ENCODE assay signal across 15 cellular contexts in the genomic region with DNA sequence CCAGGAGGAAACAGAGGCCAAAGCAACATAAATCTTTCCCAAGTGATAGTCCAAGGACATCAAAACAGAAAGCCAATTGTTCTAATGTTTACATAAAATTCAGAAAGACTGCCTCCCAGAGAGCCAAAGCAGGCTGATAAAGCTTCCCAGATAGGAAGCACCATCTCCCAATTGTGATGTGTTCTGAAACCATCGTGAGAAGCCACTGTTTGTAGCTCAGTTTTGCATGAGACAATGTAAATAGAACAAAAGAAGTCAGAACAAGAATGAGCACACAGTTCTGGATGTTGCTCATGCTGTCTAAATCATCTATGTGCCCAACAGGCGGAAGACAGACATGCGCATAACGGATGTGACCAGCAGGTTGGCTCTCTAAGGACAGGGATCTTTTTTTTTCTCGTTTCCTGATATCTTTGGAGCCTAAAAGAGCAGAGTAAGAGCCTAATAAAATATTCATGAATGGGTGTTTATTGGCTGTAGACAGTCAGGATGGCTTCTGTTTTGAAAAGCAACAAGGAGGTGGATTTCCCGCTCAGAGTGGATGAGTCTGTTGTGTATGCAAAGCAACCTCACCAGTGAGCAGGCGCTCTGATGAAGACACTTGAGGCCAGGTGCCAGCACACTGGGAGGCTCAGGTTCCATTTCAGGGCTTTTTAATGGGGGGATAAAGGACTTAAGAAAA.
A peak's percentile ranks its signal among the peaks of the same experiment; 100 is the strongest.
DNase-seq lines count a peak whose midpoint lies in the region; ATAC-seq lines count a peak whose summit lies in the region.
"Had no signal": no experiment of that assay in that cellular context is flagged by ENCODE, and none has a peak within 500 bp of the region (broad histone marks: within the 10 kb centered on the region; RNA-seq: fewer than 3 reads in every experiment).

No MANE protein-coding gene starts in this region.

- H3K4me1 Mint-ChIP-seq in CD8-positive, alpha-beta memory T cell: no peaks in the 10 kb centered on the region
- H3K4me1 Mint-ChIP-seq: naive thymus-derived CD4-positive, alpha-beta T cell had no signal

- H3K4me3 Mint-ChIP-seq in CD8-positive, alpha-beta memory T cell: no peak overlapping the region
- H3K4me3 Mint-ChIP-seq: naive thymus-derived CD4-positive, alpha-beta T cell; stimulated activated naive CD8-positive, alpha-beta T cell treated with anti-CD3 and anti-CD28 coated beads, Interleukin-15, Interleukin-2, amounts not matched to agents 100 ng/mL and 50 ng/mL, for 24 hours had no signal

- H3K4me1 ChIP-seq in CD8-positive, alpha-beta memory T cell (ENCODE audit: insufficient read depth, low read length): no peaks in the 10 kb centered on the region
- H3K4me1 ChIP-seq: SJCRH30 had no signal

- H3K9me3 Mint-ChIP-seq in CD8-positive, alpha-beta memory T cell: peaks cover 0 to 6% (median 3%) of the 10 kb centered on the region in 5 donors

- no peaks in the 10 kb centered on the region for H3K27me3 ChIP-seq in CD8-positive, alpha-beta memory T cell (ENCODE audit: insufficient read depth, low read length, poor library complexity, severe bottlenecking)
- H3K27me3 ChIP-seq: SJCRH30 had no signal

- H3K9me3 ChIP-seq in CD8-positive, alpha-beta memory T cell (ENCODE audit: low read length): no peaks in the 10 kb centered on the region
- H3K9me3 ChIP-seq: SJCRH30 had no signal

- no peak overlapping the region for H3K4me3 ChIP-seq in CD8-positive, alpha-beta memory T cell (ENCODE audit: low read length)
- H3K4me3 ChIP-seq: coronary artery, SJCRH30 had no signal

- no peak for ATAC-seq in HG02678 (IDR thresholded peaks at IDR 0.05; ENCODE audit: unreplicated experiment)
- ATAC-seq: naive thymus-derived CD4-positive, alpha-beta T cell had no signal

- no peaks in the 10 kb centered on the region for H3K36me3 Mint-ChIP-seq in CD8-positive, alpha-beta memory T cell
- H3K36me3 Mint-ChIP-seq: naive thymus-derived CD4-positive, alpha-beta T cell had no signal

- H3K27me3 Mint-ChIP-seq in CD8-positive, alpha-beta memory T cell: peaks cover 0 to 2% of the 10 kb centered on the region in 2 donors

- CTCF ChIA-PET in CD8-positive, alpha-beta memory T cell (lab: Charles Lee): no interaction called here

- no peaks in the 10 kb centered on the region for H3K36me3 ChIP-seq in CD8-positive, alpha-beta memory T cell (ENCODE audit: insufficient read depth, low read length)
- H3K36me3 ChIP-seq: SJCRH30 had no signal

- H3K27ac Mint-ChIP-seq in CD8-positive, alpha-beta memory T cell: peak overlapping the region in 1 of 8 donors; percentile 5
- H3K27ac Mint-ChIP-seq: naive thymus-derived CD4-positive, alpha-beta T cell; stimulated activated naive CD8-positive, alpha-beta T cell treated with anti-CD3 and anti-CD28 coated beads, Interleukin-15, Interleukin-2, amounts not matched to agents 100 ng/mL and 50 ng/mL, for 24 hours had no signal

- POLR2A ChIA-PET in CD8-positive, alpha-beta memory T cell (lab: Charles Lee): no interaction called here

- in situ Hi-C loops in SK-MEL-5 (cut with HindIII; ENCODE audit: low pct_unique_long_range_greater_than_20kb, low sequenced_read_pairs): no loop called here

- peak; percentile 2 for DNase-seq in HT1080 (ENCODE audit: low read depth)
- peak; percentile 90 for DNase-seq in SK-MEL-5 (ENCODE audit: low read depth, low spot score)
- DNase-seq in iPS DF 4.7 (ENCODE audit: extremely low read depth, low spot score): peak; percentile 91
- DNase-seq in retina: peak; percentile 77
- DNase-seq in ureter (ENCODE audit: low spot score): no peak
- no peak for DNase-seq in CD8-positive, alpha-beta memory T cell
- DNase-seq in stimulated activated naive CD4-positive, alpha-beta T cell treated with Interleukin-2 at 50 U/mL for 16 hours (lab: John Stamatoyannopoulos, UW): no peak
- DNase-seq: activated CD4-positive, alpha-beta T cell treated with anti-CD3 and anti-CD28 coated beads for 48 hours; Calu3; naive thymus-derived CD4-positive, alpha-beta T cell; NCI-H2081 had no signal

- H3K27ac ChIP-seq in CD8-positive, alpha-beta memory T cell (ENCODE audit: low read depth, low read length): no peak overlapping the region
- H3K27ac ChIP-seq: coronary artery, SJCRH30 had no signal

Comparison
In these comparisons a context has a peak if more than half of its experiments do, and no peak if none do; other contexts are left out.
1. DNase-seq: peak in HT1080 (single experiment), SK-MEL-5 (single experiment), iPS DF 4.7 (single experiment) and retina (single experiment); none in ureter (single experiment), CD8-positive, alpha-beta memory T cell (0 of 5) and stimulated activated naive CD4-positive, alpha-beta T cell treated with Interleukin-2 at 50 U/mL for 16 hours (single experiment).